In genomic region chr1:84598418-84598817, GRCh38 we compare ENCODE assay signal across 15 cellular contexts. TPM values are rescaled to one million over a fixed set of nuclear protein-coding genes. Genes with fewer than 3 reads are reported as not detected.
DNase-seq lines count a peak whose midpoint lies in the region; ATAC-seq, FAIRE-seq and TF ChIP-seq lines count a peak whose summit lies in the region.
"Had no signal": no experiment of that assay in that cellular context is flagged by ENCODE, and none has a peak within 500 bp of the region (broad histone marks: within the 10 kb centered on the region; RNA-seq: fewer than 3 reads in every experiment).

No MANE protein-coding gene starts in this region.

- WGBS in SK-N-SH (ENCODE audit: low lambda C conversion rate) = 71% methylated on average over 3 of the region's 3 CpGs

- no peak for TF ChIP-seq CTCF in SK-N-SH (IDR thresholded peaks at IDR 0.05)
- TF ChIP-seq CTCF in fibroblast of the aortic adventitia (IDR thresholded peaks at IDR 0.05; ENCODE audit: insufficient read depth, low read length) = no peak
- no peak for TF ChIP-seq CTCF in tibial artery (IDR thresholded peaks at IDR 0.05)

- H3K36me3 ChIP-seq in SK-N-SH (replicated peaks in 1 of 2; ENCODE audit: control insufficient read depth in 1 of 2, insufficient read depth in 2 of 2, low read length in 1 of 2) (no peaks in the 10 kb centered on the region), tibial artery (no peaks in the 10 kb centered on the region)
- H3K36me3 ChIP-seq: HAP-1, Peyer's patch had no signal

- POLR2A ChIA-PET in SK-N-SH (lab: Yijun Ruan, JAX) = no interaction called here

- H3K4me2 ChIP-seq in SK-N-SH = peak overlapping the region; percentile 71
- H3K4me2 ChIP-seq: A549 had no signal

- H3K27ac Mint-ChIP-seq in activated T-cell treated with anti-CD3 and anti-CD28 coated beads, Interleukin-2, amount 50 U/mL, for 72 hours = no peak overlapping the region

- H3K79me2 ChIP-seq in SK-N-SH (ENCODE audit: insufficient read depth) = no peaks in the 10 kb centered on the region

- no peak for FAIRE-seq in RCC 7860 (lab: Jason Lieb, UNC)
- FAIRE-seq: A549 had no signal

- peak overlapping the region; percentile 77 to 82 for H3K4me3 Mint-ChIP-seq in activated T-cell treated with anti-CD3 and anti-CD28 coated beads, Interleukin-2, amount 50 U/mL, for 72 hours
- H3K4me3 Mint-ChIP-seq: naive B cell had no signal

- peaks cover under 1 to 1% of the 10 kb centered on the region in 2 donors for H3K9me3 Mint-ChIP-seq in activated T-cell treated with anti-CD3 and anti-CD28 coated beads, Interleukin-2, amount 50 U/mL, for 72 hours

- H3K27me3 ChIP-seq in SK-N-SH (ENCODE audit: insufficient read depth) (no peaks in the 10 kb centered on the region), tibial artery (no peaks in the 10 kb centered on the region)
- H3K27me3 ChIP-seq: Peyer's patch had no signal

- intact Hi-C loops in tibial artery (cut with DNase I; ENCODE audit: low total_unique reads) = no loop called here

- H3K9me2 ChIP-seq in SK-N-SH = no peaks in the 10 kb centered on the region

- H3K27ac ChIP-seq in SK-N-SH (ENCODE audit: low read depth in 2 of 2, low read length in 1 of 2) (peak overlapping the region; percentile 54 to 97; a peak in 3 of 4 replicates), tibial artery (peak overlapping the region; percentile 8 to 77)
- H3K27ac ChIP-seq: A549, Peyer's patch had no signal

- peak overlapping the region; percentile 81 for H2AFZ ChIP-seq in SK-N-SH (ENCODE audit: low read depth)

- peak overlapping the region; percentile 54; the same call in 1 of the 2 replicates for H3K9ac ChIP-seq in SK-N-SH

- H3K9me3 ChIP-seq in SK-N-SH (no peaks in the 10 kb centered on the region), tibial artery (peaks cover 0 to 4% (median 0%) of the 10 kb centered on the region in 3 donors)
- H3K9me3 ChIP-seq: HAP-1, Peyer's patch had no signal

- H3K36me3 Mint-ChIP-seq in activated T-cell treated with anti-CD3 and anti-CD28 coated beads, Interleukin-2, amount 50 U/mL, for 72 hours (ENCODE audit: insufficient read depth in 2 of 2) = peaks cover 7 to 8% of the 10 kb centered on the region in 2 donors

- TF ChIP-seq RAD21 in SK-N-SH (IDR thresholded peaks at IDR 0.05; ENCODE audit: low read length) = no peak

- H3K4me1 ChIP-seq in SK-N-SH (ENCODE audit: control insufficient read depth in 1 of 2, insufficient read depth in 2 of 2, low read depth in 1 of 2, low read length in 1 of 2) = peaks cover 0 to 6% of the 10 kb centered on the region in 2 experiments; a peak in 1 of 4 replicates
- peaks cover 0 to 40% (median 20%) of the 10 kb centered on the region in 4 donors for H3K4me1 ChIP-seq in tibial artery
- H3K4me1 ChIP-seq: A549, HAP-1, Peyer's patch had no signal

- no peaks in the 10 kb centered on the region for H4K20me1 ChIP-seq in SK-N-SH (ENCODE audit: insufficient read depth)

- peaks cover 26% of the 10 kb centered on the region for H3F3A ChIP-seq in SK-N-SH (replicated peaks; ENCODE audit: insufficient read depth)

- ATAC-seq in activated T-cell treated with anti-CD3 and anti-CD28 coated beads, Interleukin-2, amount 50 U/mL, for 72 hours (replicated peaks in 1 of 2) = no peak
- ATAC-seq: A549, left colon, sciatic nerve had no signal

- peaks cover 7% of the 10 kb centered on the region for H3K27me3 Mint-ChIP-seq in activated T-cell treated with anti-CD3 and anti-CD28 coated beads, Interleukin-2, amount 50 U/mL, for 72 hours (ENCODE audit: low read depth)

- DNase-seq in activated T-cell treated with anti-CD3 and anti-CD28 coated beads, Interleukin-2, amount 50 U/mL, for 72 hours = no peak
- no peak for DNase-seq in activated T-cell treated with anti-CD3 and anti-CD28 coated beads, Interleukin-2, amount 50 U/mL, for 48 hours
- DNase-seq in SK-N-SH (no peak), fibroblast of the aortic adventitia (ENCODE audit: low read depth) (peak; percentile 58), tibial artery (no peak), RCC 7860 (ENCODE audit: low spot score) (no peak), NOMO-1 (lab: John Stamatoyannopoulos, UW; ENCODE audit: unreplicated experiment in 2 of 2) (no peak), SK-N-DZ (ENCODE audit: low spot score) (no peak)
- DNase-seq: effector CD4-positive, alpha-beta T cell; left colon; naive B cell; Peyer's patch had no signal

- H3K4me3 ChIP-seq in SK-N-SH (ENCODE audit: low read depth in 2 of 2, low read length in 1 of 2) = no peak overlapping the region
- H3K4me3 ChIP-seq in fibroblast of the aortic adventitia (ENCODE audit: low read depth, low read length) = peak overlapping the region; percentile 31
- no peak overlapping the region for H3K4me3 ChIP-seq in tibial artery
- H3K4me3 ChIP-seq: A549, HAP-1, Peyer's patch had no signal

- no peak for TF ChIP-seq EP300 in SK-N-SH (IDR thresholded peaks at IDR 0.05; ENCODE audit: borderline replicate concordance in 1 of 2, low read depth in 1 of 2, low read length in 1 of 2)

- peaks cover 40% of the 10 kb centered on the region for H3K4me1 Mint-ChIP-seq in activated T-cell treated with anti-CD3 and anti-CD28 coated beads, Interleukin-2, amount 50 U/mL, for 72 hours (ENCODE audit: low read depth)

- CTCF ChIA-PET in SK-N-SH (lab: Yijun Ruan, JAX) = no interaction called here

TF ChIP-seq in SK-N-SH, 30 proteins besides CTCF, POLR2A, EP300 and RAD21:
- TF ChIP-seq RCOR1 (IDR thresholded peaks at IDR 0.05; ENCODE audit: low read length) (no peak), GABPA (IDR thresholded peaks at IDR 0.05; ENCODE audit: low read depth) (no peak), POLR2AphosphoS5 (IDR thresholded peaks at IDR 0.05; ENCODE audit: low read depth, low read length) (no peak), TCF12 (IDR thresholded peaks at IDR 0.05) (no peak), USF2 (IDR thresholded peaks at IDR 0.05; ENCODE audit: borderline replicate concordance, low read depth, low read length) (no peak)

RNA-seq across cellular contexts. Expression of gene CTBS, which starts 24.2 kb away (rescaled TPM):
- total RNA-seq in activated T-cell treated with anti-CD3 and anti-CD28 coated beads, Interleukin-2, amount 50 U/mL, for 72 hours = 10 to 100 TPM; 27.2 to 31.3 TPM
- polyA plus RNA-seq in SK-N-SH (2012; rRNA removed) = 16.6 and 23.4 TPM in 2 replicates
- 27.4 and 33.5 TPM in 2 replicates for polyA plus RNA-seq in SK-N-SH (2012; cell fraction: cytosol; rRNA removed)
- polyA plus RNA-seq in SK-N-SH (2012; cell fraction: nucleus; rRNA removed) = 7.6 and 13.5 TPM in 2 replicates
- total RNA-seq in fibroblast of the aortic adventitia (ENCODE audit: low replicate concordance) = 14.5 and 23.0 TPM in 2 replicates
- 6.8 and 7.5 TPM in 2 replicates for polyA plus RNA-seq in SK-N-DZ (2014; cell fraction: cytosol; rRNA removed)
- polyA plus RNA-seq in SK-N-DZ (2014; cell fraction: nucleus; rRNA removed) = 2.8 and 3.4 TPM in 2 replicates
